Comparison of ENCODE assay signal across 18 cellular contexts in genomic region chr7:1558841-1559625, GRCh38. TPM values are rescaled to one million over a fixed set of nuclear protein-coding genes. Genes with fewer than 3 reads are reported as not detected.
A peak's percentile ranks its signal among the peaks of the same experiment; 100 is the strongest.
DNase-seq lines count a peak whose midpoint lies in the region; ATAC-seq, FAIRE-seq and TF ChIP-seq lines count a peak whose summit lies in the region.
"Had no signal": no experiment of that assay in that cellular context is flagged by ENCODE, and none has a peak within 500 bp of the region (broad histone marks: within the 10 kb centered on the region; RNA-seq: fewer than 3 reads in every experiment).

No MANE protein-coding gene starts in this region.

- H3K4me3 ChIP-seq in H7 (ENCODE audit: insufficient read depth, low read depth, low read length) = no peak overlapping the region
- H3K4me3 ChIP-seq in RWPE2 (ENCODE audit: severe bottlenecking) = no peak overlapping the region
- H3K4me3 ChIP-seq in kidney (ENCODE audit: low read length in 2 of 2) = no peak overlapping the region
- H3K4me3 ChIP-seq in skin epidermis = peak overlapping the region in 4 of 7 experiments; percentile 5 to 34 (median 14)
- no peak overlapping the region for H3K4me3 ChIP-seq in thyroid gland (replicated peaks in 1 of 3)
- H3K4me3 ChIP-seq: gastrocnemius medialis had no signal

- no peak for FAIRE-seq in kidney (lab: Jason Lieb, UNC)

- H3K27ac ChIP-seq in RWPE2 (ENCODE audit: poor library complexity, severe bottlenecking) = peak overlapping the region; percentile 48
- no peak overlapping the region for H3K27ac ChIP-seq in kidney (ENCODE audit: low read depth in 2 of 2, low read length in 2 of 2)
- peak overlapping the region in 18 of 21 experiments; percentile 38 to 87 (median 80) for H3K27ac ChIP-seq in skin epidermis
- no peak overlapping the region for H3K27ac ChIP-seq in thyroid gland
- H3K27ac ChIP-seq: gastrocnemius medialis, HL-60 had no signal

- peak overlapping the region in 1 of 2 donors; percentile 26 for H3K9ac ChIP-seq in kidney (ENCODE audit: low read length in 2 of 2)

- TF ChIP-seq CTCF in RWPE2 (IDR thresholded peaks at IDR 0.05; ENCODE audit: poor library complexity, severe bottlenecking) (no peak), kidney (IDR thresholded peaks at IDR 0.05; ENCODE audit: borderline replicate concordance, extremely low read depth, insufficient read depth) (no peak), thyroid gland (IDR thresholded peaks at IDR 0.05) (no peak)

- H3K36me3 ChIP-seq in H7 (replicated peaks; ENCODE audit: control insufficient read depth, insufficient read depth, low read length) (no peaks in the 10 kb centered on the region), RWPE2 (ENCODE audit: low read depth) (no peaks in the 10 kb centered on the region), kidney (ENCODE audit: control insufficient read depth in 1 of 2, insufficient read depth in 2 of 2, low read length in 2 of 2) (no peaks in the 10 kb centered on the region), thyroid gland (no peaks in the 10 kb centered on the region)
- H3K36me3 ChIP-seq: gastrocnemius medialis had no signal

- no peak for TF ChIP-seq POLR2A in thyroid gland (IDR thresholded peaks at IDR 0.05)

- ATAC-seq in RWPE2 (ENCODE audit: low read depth) (no peak), HG03045 (IDR thresholded peaks at IDR 0.05; ENCODE audit: unreplicated experiment) (no peak)
- ATAC-seq: activated CD8-positive, alpha-beta T cell treated with anti-CD3 and anti-CD28 coated beads for 36 hours; activated T-helper 17 cell treated with anti-CD3 and anti-CD28 coated beads, Interleukin-2, amount 50 U/mL, for 72 hours had no signal

- H3K9me3 ChIP-seq in RWPE2 (ENCODE audit: severe bottlenecking) (no peaks in the 10 kb centered on the region), kidney (ENCODE audit: control insufficient read depth in 1 of 2, low read length in 2 of 2) (no peaks in the 10 kb centered on the region), thyroid gland (no peaks in the 10 kb centered on the region)
- H3K9me3 ChIP-seq: gastrocnemius medialis had no signal

- no peaks in the 10 kb centered on the region for H3K27me3 ChIP-seq in H7 (ENCODE audit: control insufficient read depth, insufficient read depth, low read length)
- no peaks in the 10 kb centered on the region for H3K27me3 ChIP-seq in RWPE2 (ENCODE audit: insufficient read depth, poor library complexity, severe bottlenecking)
- H3K27me3 ChIP-seq in thyroid gland = no peaks in the 10 kb centered on the region
- H3K27me3 ChIP-seq: gastrocnemius medialis had no signal

- intact Hi-C loops in kidney (cut with DNase I) (no loop called here), thyroid gland (cut with DNase I) (loop anchor here (5.0 kb wide), 1 partner anchor 57 kb away; the partner anchor contains the start of gene INTS1)

- WGBS in thyroid gland, 2 donors = 79 to 91% methylated on average over 11 to 13 of the region's 32 CpGs

- H3K4me1 ChIP-seq in RWPE2 (ENCODE audit: insufficient read depth, poor library complexity, severe bottlenecking) (peaks cover 30% of the 10 kb centered on the region), kidney (ENCODE audit: control insufficient read depth in 1 of 2, insufficient read depth in 1 of 2, low read depth in 1 of 2, low read length in 2 of 2) (peaks cover 11 to 17% of the 10 kb centered on the region in 2 donors), thyroid gland (peaks cover 0 to 15% of the 10 kb centered on the region in 2 donors)

- peak; percentile 62 for DNase-seq in H7
- DNase-seq in RWPE2 (ENCODE audit: low spot score) = peak; percentile 62
- DNase-seq in kidney = peak; percentile 77
- DNase-seq in stimulated activated naive CD4-positive, alpha-beta T cell treated with Interleukin-2 at 50 U/mL for 16 hours (lab: John Stamatoyannopoulos, UW) = no peak
- no peak for DNase-seq in thyroid gland
- no peak for DNase-seq in medulla oblongata (ENCODE audit: extremely low spot score)
- DNase-seq: DMS79 treated with DMSO at 0.1 percent for 48 hours; Karpas-422; NCI-H345; occipital lobe; stimulated activated CD4-positive, alpha-beta T cell treated with anti-CD3 and anti-CD28 coated beads, Interleukin-12 subunit alpha, Interleukin-12 subunit beta, amount 100 ng/mL, for 4 hours had no signal

RNA-seq across cellular contexts. Expression of gene TMEM184A, which starts 3.0 kb away (rescaled TPM):
- total RNA-seq in H7 (2014; rRNA removed; shearing (Covaris generic)) = 0.74 and 1.2 TPM in 2 replicates
- total RNA-seq in kidney (11.0 TPM), thyroid gland (1 to 10 TPM in 1 of 4 donors, under 1 TPM in 3; 0.44 to 3.0 (median 0.70) TPM)
- polyA plus RNA-seq in kidney (ENCODE audit: insufficient read depth, low read depth, low replicate concordance) = 6.8 TPM
- total RNA-seq: activated CD8-positive, alpha-beta T cell treated with anti-CD3 and anti-CD28 coated beads for 36 hours; activated T-helper 17 cell treated with anti-CD3 and anti-CD28 coated beads, Interleukin-2, amount 50 U/mL, for 72 hours; occipital lobe had no signal
- polyA plus RNA-seq: CD14-positive monocyte had no signal

RNA-seq across cellular contexts. Expression of gene PSMG3, which starts 10.8 kb away (rescaled TPM):
- total RNA-seq in H7 (2014; rRNA removed; shearing (Covaris generic)) = 45.9 and 49.8 TPM in 2 replicates
- total RNA-seq in kidney = 29.7 TPM
- polyA plus RNA-seq in kidney (ENCODE audit: insufficient read depth, low read depth, low replicate concordance) = 66.6 TPM
- 10 to 100 TPM; 28.1 to 65.6 (median 50.2) TPM for total RNA-seq in thyroid gland

RNA-seq across cellular contexts. Expression of gene MAFK, which starts 28.5 kb away (rescaled TPM):
- 14.8 and 23.1 TPM in 2 replicates for total RNA-seq in H7 (2014; rRNA removed; shearing (Covaris generic))
- total RNA-seq in kidney (37.0 TPM), thyroid gland (10 to 100 TPM; 16.8 to 26.7 (median 21.7) TPM)
- polyA plus RNA-seq in kidney (ENCODE audit: insufficient read depth, low read depth, low replicate concordance) = 12.9 TPM

RNA-seq across cellular contexts. Expression of gene INTS1, which starts 54.8 kb away (rescaled TPM):
- total RNA-seq in H7 (2014; rRNA removed; shearing (Covaris generic)) = 71.8 and 78.7 TPM in 2 replicates
- total RNA-seq in kidney (91.3 TPM), thyroid gland (10 to 100 TPM; 34.5 to 72.3 (median 65.5) TPM)
- 62.8 TPM for polyA plus RNA-seq in kidney (ENCODE audit: insufficient read depth, low read depth, low replicate concordance)

Comparison
In these comparisons a context has a peak if more than half of its experiments do, and no peak if none do; other contexts are left out.
1. DNase-seq: peak in H7 (single experiment), RWPE2 (single experiment) and kidney (single experiment); none in stimulated activated naive CD4-positive, alpha-beta T cell treated with Interleukin-2 at 50 U/mL for 16 hours (single experiment), thyroid gland (0 of 2) and medulla oblongata (single experiment).
2. H3K4me3 ChIP-seq: peak in skin epidermis (4 of 7); none in H7 (single experiment), RWPE2 (single experiment), kidney (0 of 2) and thyroid gland (0 of 3).
3. H3K27ac ChIP-seq: peak in RWPE2 (single experiment) and skin epidermis (18 of 21); none in kidney (0 of 2) and thyroid gland (0 of 3).